Comparison of ENCODE assay signal across 13 cellular contexts in the genomic region with DNA sequence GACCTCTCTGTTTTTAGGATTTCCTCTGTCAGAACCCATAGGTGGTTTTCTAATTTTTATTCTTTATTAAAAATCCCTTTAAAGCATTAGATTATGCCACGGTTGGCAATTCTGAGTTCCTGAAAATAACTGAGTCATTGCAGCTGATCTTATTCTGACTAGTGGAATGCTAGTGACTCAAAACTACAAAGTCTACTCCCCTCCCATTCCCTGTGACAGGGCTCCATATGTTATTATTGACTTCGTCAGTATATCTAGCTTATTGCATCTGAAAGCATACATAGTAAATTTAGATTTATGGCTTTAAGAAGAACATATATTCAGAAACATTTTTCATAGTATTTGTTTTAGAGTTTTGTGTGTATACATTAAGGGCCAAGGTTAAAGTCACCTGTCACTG. TPM values are rescaled to one million over a fixed set of nuclear protein-coding genes. Genes with fewer than 3 reads are reported as not detected.
A peak's percentile ranks its signal among the peaks of the same experiment; 100 is the strongest.
DNase-seq lines count a peak whose midpoint lies in the region; ATAC-seq, FAIRE-seq and TF ChIP-seq lines count a peak whose summit lies in the region.
"Had no signal": no experiment of that assay in that cellular context is flagged by ENCODE, and none has a peak within 500 bp of the region (broad histone marks: within the 10 kb centered on the region; RNA-seq: fewer than 3 reads in every experiment).

No MANE protein-coding gene starts in this region.

- H3K27ac Mint-ChIP-seq in HFFc6 (peak overlapping the region; percentile 86), immature natural killer cell (no peak overlapping the region)
- H3K27ac Mint-ChIP-seq in stimulated activated effector memory CD8-positive, alpha-beta T cell treated with anti-CD3 and anti-CD28 coated beads, Interleukin-12 subunit alpha, Interleukin-12 subunit beta, amount 100 ng/mL, for 72 hours: no peak overlapping the region
- H3K27ac Mint-ChIP-seq: activated CD8-positive, alpha-beta T cell treated with anti-CD3 and anti-CD28 coated beads for 36 hours; natural killer cell had no signal

- H3K27me3 Mint-ChIP-seq in HFFc6 (ENCODE audit: insufficient read depth) (no peaks in the 10 kb centered on the region), immature natural killer cell (ENCODE audit: low read depth in 3 of 3) (peaks cover 2% of the 10 kb centered on the region in 3 donors)
- H3K27me3 Mint-ChIP-seq: activated CD8-positive, alpha-beta T cell treated with anti-CD3 and anti-CD28 coated beads for 36 hours had no signal

- H3K4me1 Mint-ChIP-seq in HFFc6 (ENCODE audit: low read depth) (peaks cover 53% of the 10 kb centered on the region), immature natural killer cell (peaks cover 19 to 62% of the 10 kb centered on the region in 2 donors)
- peaks cover 38% of the 10 kb centered on the region for H3K4me1 Mint-ChIP-seq in stimulated activated effector memory CD8-positive, alpha-beta T cell treated with anti-CD3 and anti-CD28 coated beads, Interleukin-12 subunit alpha, Interleukin-12 subunit beta, amount 100 ng/mL, for 72 hours

- H3K4me1 ChIP-seq in pancreas (no peaks in the 10 kb centered on the region), tibial artery (peaks cover 0 to 25% (median 2%) of the 10 kb centered on the region in 4 donors)

- WGBS in pancreas, 2 donors: 64 to 95% methylated on average over 2 of the region's 2 CpGs

- H3K27me3 ChIP-seq in pancreas (no peaks in the 10 kb centered on the region), tibial artery (no peaks in the 10 kb centered on the region)

- H3K36me3 Mint-ChIP-seq in HFFc6 (ENCODE audit: low read depth) (peaks cover 16% of the 10 kb centered on the region), immature natural killer cell (peaks cover 14 to 34% (median 19%) of the 10 kb centered on the region in 3 donors)
- peaks cover 6% of the 10 kb centered on the region for H3K36me3 Mint-ChIP-seq in stimulated activated effector memory CD8-positive, alpha-beta T cell treated with anti-CD3 and anti-CD28 coated beads, Interleukin-12 subunit alpha, Interleukin-12 subunit beta, amount 100 ng/mL, for 72 hours

- FAIRE-seq in pancreas (lab: Jason Lieb, UNC): no peak

- no peak overlapping the region for H3K4me3 ChIP-seq in fibroblast of the aortic adventitia (ENCODE audit: low read depth, low read length)
- H3K4me3 ChIP-seq in pancreas: no peak overlapping the region
- H3K4me3 ChIP-seq in tibial artery: no peak overlapping the region

- H3K36me3 ChIP-seq in pancreas: no peaks in the 10 kb centered on the region
- no peaks in the 10 kb centered on the region for H3K36me3 ChIP-seq in tibial artery

- intact Hi-C loops in pancreas (cut with DNase I): no loop called here
- intact Hi-C loops in tibial artery (cut with DNase I; ENCODE audit: low total_unique reads): no loop called here

- DNase-seq in HFFc6 (peak; percentile 66), fibroblast of the aortic adventitia (ENCODE audit: low read depth) (peak; percentile 77), pancreas (no peak), tibial artery (no peak), immature natural killer cell (no peak)
- no peak for DNase-seq in stimulated activated effector memory CD8-positive, alpha-beta T cell treated with anti-CD3 and anti-CD28 coated beads, Interleukin-12 subunit alpha, Interleukin-12 subunit beta, amount 100 ng/mL, for 72 hours (ENCODE audit: low spot score in 2 of 2)
- DNase-seq: activated CD8-positive, alpha-beta T cell treated with anti-CD3 and anti-CD28 coated beads for 36 hours; activated naive CD4-positive, alpha-beta T cell treated with anti-CD3 and anti-CD28 coated beads, Interleukin-2, amount 50 U/mL, for 16 hours; DMS 273 treated with DMSO at 0.1 percent for 48 hours; natural killer cell; NCI-H1436 treated with DMSO at 0.1 percent for 48 hours; stimulated activated CD8-positive, alpha-beta memory T cell treated with anti-CD3 and anti-CD28 coated beads, Interleukin-4, amount 100 ng/mL, for 48 hours had no signal

- H3K27ac ChIP-seq in VCaP (peak overlapping the region; percentile 20), pancreas (no peak overlapping the region), tibial artery (no peak overlapping the region)

- H3K4me3 Mint-ChIP-seq in HFFc6 (peak overlapping the region; percentile 10; the same call in 1 of the 2 replicates), immature natural killer cell (no peak overlapping the region)
- no peak overlapping the region for H3K4me3 Mint-ChIP-seq in stimulated activated effector memory CD8-positive, alpha-beta T cell treated with anti-CD3 and anti-CD28 coated beads, Interleukin-12 subunit alpha, Interleukin-12 subunit beta, amount 100 ng/mL, for 72 hours
- H3K4me3 Mint-ChIP-seq: activated CD8-positive, alpha-beta T cell treated with anti-CD3 and anti-CD28 coated beads for 36 hours; natural killer cell had no signal

- no peaks in the 10 kb centered on the region for H3K9me3 ChIP-seq in pancreas
- no peaks in the 10 kb centered on the region for H3K9me3 ChIP-seq in tibial artery

- ATAC-seq in stimulated activated effector memory CD8-positive, alpha-beta T cell treated with anti-CD3 and anti-CD28 coated beads, Interleukin-12 subunit alpha, Interleukin-12 subunit beta, amount 100 ng/mL, for 72 hours: peak; percentile 94
- no peak for ATAC-seq in pancreas
- ATAC-seq: activated CD8-positive, alpha-beta T cell treated with anti-CD3 and anti-CD28 coated beads for 36 hours; natural killer cell had no signal

- TF ChIP-seq CTCF in HFFc6 (IDR thresholded peaks at IDR 0.05): no peak
- TF ChIP-seq CTCF in VCaP (conservative IDR thresholded peaks at IDR 0.05): no peak
- no peak for TF ChIP-seq CTCF in fibroblast of the aortic adventitia (IDR thresholded peaks at IDR 0.05; ENCODE audit: insufficient read depth, low read length)
- TF ChIP-seq CTCF in pancreas (IDR thresholded peaks at IDR 0.05): no peak
- no peak for TF ChIP-seq CTCF in tibial artery (IDR thresholded peaks at IDR 0.05)

- peaks cover 4% of the 10 kb centered on the region; the same call in 1 of the 2 replicates for H3K9me3 Mint-ChIP-seq in HFFc6
- H3K9me3 Mint-ChIP-seq in stimulated activated effector memory CD8-positive, alpha-beta T cell treated with anti-CD3 and anti-CD28 coated beads, Interleukin-12 subunit alpha, Interleukin-12 subunit beta, amount 100 ng/mL, for 72 hours: peaks cover 16% of the 10 kb centered on the region
- peaks cover 5 to 14% (median 7%) of the 10 kb centered on the region in 6 donors for H3K9me3 Mint-ChIP-seq in immature natural killer cell

RNA-seq across cellular contexts. Expression of gene HERC3, which starts 38.5 kb away (rescaled TPM):
- total RNA-seq in HFFc6 (2021; fragmentation: NEBNext Ultra II Directional; extraction: Animal tissue kit (Norgen Biotek cat#: 25700)): 10 to 100 TPM; 16.5 to 32.2 (median 26.6) TPM
- total RNA-seq in fibroblast of the aortic adventitia (ENCODE audit: low replicate concordance): 18.3 and 47.2 TPM in 2 replicates
- total RNA-seq in pancreas: 10 to 100 TPM in 3 of 6 donors, 1 to 10 TPM in 3; 6.5 to 18.0 (median 9.9) TPM
- 1 to 10 TPM; 2.7 to 7.3 TPM for polyA plus RNA-seq in pancreas
- 10 to 100 TPM; 21.7 to 39.7 (median 32.0) TPM for polyA plus RNA-seq in immature natural killer cell

Comparison
In these comparisons a context has a peak if more than half of its experiments do, and no peak if none do; other contexts are left out.
1. DNase-seq: peak in HFFc6 (single experiment) and fibroblast of the aortic adventitia (single experiment); none in stimulated activated effector memory CD8-positive, alpha-beta T cell treated with anti-CD3 and anti-CD28 coated beads, Interleukin-12 subunit alpha, Interleukin-12 subunit beta, amount 100 ng/mL, for 72 hours (0 of 2), pancreas (0 of 6), tibial artery (0 of 2) and immature natural killer cell (0 of 3).